Comparison of ENCODE assay signal across 22 cellular contexts in the genomic region with DNA sequence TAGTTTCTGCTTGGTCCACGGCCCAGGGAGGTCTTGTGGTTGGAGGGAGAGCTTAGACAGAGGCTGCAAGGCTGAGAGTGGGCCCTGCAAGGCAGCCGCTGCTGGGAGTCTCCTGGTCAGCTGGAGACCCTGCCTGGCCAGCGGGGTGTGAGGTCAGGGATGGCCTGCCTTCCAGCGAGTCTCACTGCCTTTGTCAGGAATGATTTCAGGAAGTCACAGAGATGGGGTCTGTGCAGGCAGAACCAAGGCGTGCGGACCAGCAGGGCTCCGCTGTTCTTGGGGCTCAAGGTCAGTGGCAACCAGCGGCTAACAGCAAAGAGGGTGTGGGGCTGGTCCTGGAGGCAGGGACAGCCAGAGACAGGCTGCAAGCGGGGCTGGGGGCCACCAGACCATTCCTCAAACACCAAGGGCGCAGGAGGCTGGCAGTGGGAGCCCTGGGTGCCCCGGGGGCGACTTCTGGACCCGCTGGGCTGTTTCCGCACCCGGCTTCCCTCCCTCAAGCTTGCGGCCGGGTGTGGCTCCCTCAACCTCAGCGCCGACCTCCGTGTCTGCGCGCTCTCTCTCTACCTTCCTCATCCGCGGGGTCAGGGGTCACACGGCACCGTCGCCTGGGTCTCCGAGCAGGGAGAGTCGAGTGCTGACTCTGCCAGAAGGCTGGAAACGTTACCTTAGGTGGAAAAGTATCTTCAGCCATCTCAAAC.
DNase-seq lines count a peak whose midpoint lies in the region; ATAC-seq and TF ChIP-seq lines count a peak whose summit lies in the region.
"Had no signal": no experiment of that assay in that cellular context is flagged by ENCODE, and none has a peak within 500 bp of the region (broad histone marks: within the 10 kb centered on the region; RNA-seq: fewer than 3 reads in every experiment).

No MANE protein-coding gene starts in this region.

- H3K27me3 ChIP-seq in right atrium auricular region (no peaks in the 10 kb centered on the region), endodermal cell (ENCODE audit: control insufficient read depth, insufficient read depth, low read length, poor library complexity, severe bottlenecking) (no peaks in the 10 kb centered on the region), neuronal stem cell (ENCODE audit: control insufficient read depth in 3 of 3, insufficient read depth in 3 of 3, low read depth in 1 of 3, low read length in 3 of 3) (no peaks in the 10 kb centered on the region), vagina (no peaks in the 10 kb centered on the region)

- no peaks in the 10 kb centered on the region for H3K4me1 Mint-ChIP-seq in endodermal cell
- H3K4me1 Mint-ChIP-seq: B cell had no signal

- no peaks in the 10 kb centered on the region for H3K27me3 Mint-ChIP-seq in endodermal cell (ENCODE audit: insufficient read depth)
- H3K27me3 Mint-ChIP-seq: B cell had no signal

- no peak overlapping the region for H2AK5ac ChIP-seq in neuronal stem cell (ENCODE audit: low read depth, low read length)

- H3K9ac ChIP-seq in endodermal cell (ENCODE audit: extremely low read depth, low read length, poor library complexity, severe bottlenecking): no peak overlapping the region
- no peak overlapping the region for H3K9ac ChIP-seq in neuronal stem cell (ENCODE audit: low read depth, low read length, poor library complexity)
- H3K9ac ChIP-seq: SK-N-SH had no signal

- H3K4me3 ChIP-seq in right atrium auricular region (no peak overlapping the region), endodermal cell (ENCODE audit: low read length) (no peak overlapping the region), neuronal stem cell (ENCODE audit: low read length in 2 of 2) (no peak overlapping the region), vagina (no peak overlapping the region)
- H3K4me3 ChIP-seq: A549 had no signal

- H3K4me2 ChIP-seq in neuronal stem cell (ENCODE audit: insufficient read depth, low read length, poor library complexity, severe bottlenecking): no peak overlapping the region
- H3K4me2 ChIP-seq: A549, SK-N-SH had no signal

- H3K4ac ChIP-seq in neuronal stem cell (ENCODE audit: low read length): no peak overlapping the region

- TF ChIP-seq CTCF in right atrium auricular region (IDR thresholded peaks at IDR 0.05): no peak
- no peak for TF ChIP-seq CTCF in endodermal cell (conservative IDR thresholded peaks at IDR 0.05)
- TF ChIP-seq CTCF in vagina (IDR thresholded peaks at IDR 0.05): no peak

- no peak overlapping the region for H2BK120ac ChIP-seq in neuronal stem cell (ENCODE audit: low read depth, low read length)

- H2AFZ ChIP-seq in neuronal stem cell (ENCODE audit: low read length): no peak overlapping the region

- intact Hi-C loops in left ventricle myocardium superior (cut with micrococcal nuclease): no loop called here
- intact Hi-C loops in vagina (cut with DNase I): no loop called here

- no peaks in the 10 kb centered on the region for H3K36me3 Mint-ChIP-seq in endodermal cell (ENCODE audit: low read depth)

- DNase-seq in left ventricle myocardium superior (peak; percentile 25), right atrium auricular region (ENCODE audit: low spot score) (no peak), endodermal cell (peak; percentile 33), neuronal stem cell (ENCODE audit: low spot score) (no peak), vagina (ENCODE audit: extremely low spot score in 2 of 2) (no peak)
- DNase-seq: DMS53, GDM1, GOT3, Karpas-422, MV-4-11, NCI-H1105 treated with DMSO at 0.1 percent for 48 hours, NCI-H2029 treated with DMSO at 0.1 percent for 48 hours, NCI-H226, NCI-H524, RPMI8226, SIG-M5, SK-N-SH had no signal

- no peaks in the 10 kb centered on the region for H3K79me1 ChIP-seq in neuronal stem cell (ENCODE audit: low read depth, low read length)

- H3K36me3 ChIP-seq in right atrium auricular region: no peaks in the 10 kb centered on the region
- H3K36me3 ChIP-seq in endodermal cell (ENCODE audit: control insufficient read depth, insufficient read depth, low read length): no peaks in the 10 kb centered on the region
- H3K36me3 ChIP-seq in neuronal stem cell (replicated peaks in 1 of 2; ENCODE audit: control insufficient read depth in 2 of 2, insufficient read depth in 2 of 2, low read length in 2 of 2): no peaks in the 10 kb centered on the region
- no peaks in the 10 kb centered on the region for H3K36me3 ChIP-seq in vagina

- peak overlapping the region; percentile 71 for H3K18ac ChIP-seq in neuronal stem cell (ENCODE audit: low read length)

- no peak overlapping the region for H2BK12ac ChIP-seq in neuronal stem cell (ENCODE audit: low read length)

- H3K27ac ChIP-seq in right atrium auricular region (no peak overlapping the region), endodermal cell (ENCODE audit: low read depth, low read length) (no peak overlapping the region), neuronal stem cell (replicated peaks; ENCODE audit: low read length) (no peak overlapping the region), vagina (no peak overlapping the region)
- H3K27ac ChIP-seq: A549 had no signal

- no peak overlapping the region for H2BK5ac ChIP-seq in neuronal stem cell (ENCODE audit: low read length)

- H3K27ac Mint-ChIP-seq in endodermal cell: no peak overlapping the region
- H3K27ac Mint-ChIP-seq: B cell had no signal

- H3K23ac ChIP-seq in neuronal stem cell (ENCODE audit: low read depth, low read length, poor library complexity): peak overlapping the region; percentile 17

- H3K4me1 ChIP-seq in right atrium auricular region (no peaks in the 10 kb centered on the region), endodermal cell (ENCODE audit: control insufficient read depth, insufficient read depth, low read length) (no peaks in the 10 kb centered on the region), neuronal stem cell (ENCODE audit: control insufficient read depth in 2 of 2, insufficient read depth in 1 of 2, low read depth in 1 of 2, low read length in 2 of 2) (no peaks in the 10 kb centered on the region), vagina (no peaks in the 10 kb centered on the region)
- H3K4me1 ChIP-seq: A549 had no signal

- H2BK15ac ChIP-seq in neuronal stem cell (ENCODE audit: low read length): peak overlapping the region; percentile 75

- peak overlapping the region; percentile 64 for H3K14ac ChIP-seq in neuronal stem cell (ENCODE audit: low read length)

- no peak for TF ChIP-seq POLR2A in vagina (IDR thresholded peaks at IDR 0.05)

- 93 to 95% methylated on average over 18 to 30 of the region's 30 CpGs for WGBS in endodermal cell (ENCODE audit: insufficient coverage in 1 of 2, insufficient read length in 1 of 2), 2 experiments
- WGBS in neuronal stem cell (ENCODE audit: extremely low coverage in 2 of 2, insufficient read length in 2 of 2, insufficient replicate concordance in 1 of 2), 2 donors: no CpG with 5 or more reads among the region's 30 CpGs

- H3K4me3 Mint-ChIP-seq in endodermal cell: no peak overlapping the region
- H3K4me3 Mint-ChIP-seq: B cell had no signal

- no peak overlapping the region for H4K8ac ChIP-seq in neuronal stem cell (ENCODE audit: low read depth, low read length)

- H4K91ac ChIP-seq in neuronal stem cell (ENCODE audit: low read depth, low read length, poor library complexity): no peak overlapping the region

- ATAC-seq in left ventricle myocardium superior (no peak), HG03565 (IDR thresholded peaks at IDR 0.05; ENCODE audit: unreplicated experiment) (no peak), HG02973 (IDR thresholded peaks at IDR 0.05; ENCODE audit: unreplicated experiment) (no peak)
- ATAC-seq: A549, HCT116 had no signal

- H3K9me3 Mint-ChIP-seq in endodermal cell: peaks cover 4% of the 10 kb centered on the region

- H3K9me3 ChIP-seq in right atrium auricular region (no peaks in the 10 kb centered on the region), endodermal cell (ENCODE audit: control insufficient read depth, low read length) (no peaks in the 10 kb centered on the region), neuronal stem cell (replicated peaks in 1 of 2; ENCODE audit: control insufficient read depth in 2 of 2, insufficient read depth in 1 of 2, low read depth in 1 of 2, low read length in 2 of 2) (no peaks in the 10 kb centered on the region), vagina (no peaks in the 10 kb centered on the region)
- H3K9me3 ChIP-seq: A549, SK-N-SH had no signal

Comparison
In these comparisons a context has a peak if more than half of its experiments do, and no peak if none do; other contexts are left out.
1. DNase-seq: peak in left ventricle myocardium superior (single experiment) and endodermal cell (single experiment); none in right atrium auricular region (single experiment), neuronal stem cell (single experiment) and vagina (0 of 2).